Comparison of ENCODE assay signal across 1 cellular context in the genomic region with DNA sequence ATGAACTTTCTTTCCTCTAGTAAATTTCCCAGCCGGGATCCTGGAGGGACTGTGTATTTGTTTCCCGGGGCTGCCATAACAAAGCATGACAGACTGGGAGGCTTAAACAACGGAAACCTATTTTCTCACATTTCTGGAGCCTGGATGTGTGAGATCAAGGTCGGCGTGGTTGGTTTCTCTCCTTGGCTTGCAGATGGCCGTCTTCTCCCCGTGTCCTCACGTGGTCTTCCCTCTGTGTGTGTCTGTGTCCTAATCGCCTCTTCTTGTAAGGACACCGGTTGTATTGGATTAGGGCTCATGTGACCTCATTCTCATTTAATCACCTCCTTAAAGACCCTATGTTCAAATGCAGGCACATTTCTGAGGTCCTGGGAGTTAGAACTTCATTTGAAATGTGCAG.
TF ChIP-seq lines count a peak whose summit lies in the region.

No MANE protein-coding gene starts in this region.

TF ChIP-seq in H1, 55 proteins besides CTCF, POLR2A, EP300 and RAD21:
- TF ChIP-seq CREB1 (IDR thresholded peaks at IDR 0.05) (no peak), ZNF274 (IDR thresholded peaks at IDR 0.05; ENCODE audit: borderline replicate concordance, extremely low read depth, low read length) (no peak), PHF8 (conservative IDR thresholded peaks at IDR 0.05; ENCODE audit: low read depth, low read length) (no peak), BACH1 (IDR thresholded peaks at IDR 0.05; ENCODE audit: low read length) (no peak), TBP (IDR thresholded peaks at IDR 0.05; ENCODE audit: low read depth, low read length) (no peak), RXRA (IDR thresholded peaks at IDR 0.05; ENCODE audit: insufficient read depth, low read depth, low read length) (no peak), ASH2L (IDR thresholded peaks at IDR 0.05; ENCODE audit: low read length) (no peak), EZH2 (IDR thresholded peaks at IDR 0.05; ENCODE audit: low read depth, low read length, severe bottlenecking) (no peak), CTBP2 (IDR thresholded peaks at IDR 0.05; ENCODE audit: borderline replicate concordance, insufficient read depth, insufficient read length, low read length) (no peak), CBX8 (IDR thresholded peaks at IDR 0.05; ENCODE audit: borderline replicate concordance, low read depth, low read length) (no peak), SP2 (IDR thresholded peaks at IDR 0.05; ENCODE audit: low read length) (no peak)
- TF ChIP-seq, protein P1, sequence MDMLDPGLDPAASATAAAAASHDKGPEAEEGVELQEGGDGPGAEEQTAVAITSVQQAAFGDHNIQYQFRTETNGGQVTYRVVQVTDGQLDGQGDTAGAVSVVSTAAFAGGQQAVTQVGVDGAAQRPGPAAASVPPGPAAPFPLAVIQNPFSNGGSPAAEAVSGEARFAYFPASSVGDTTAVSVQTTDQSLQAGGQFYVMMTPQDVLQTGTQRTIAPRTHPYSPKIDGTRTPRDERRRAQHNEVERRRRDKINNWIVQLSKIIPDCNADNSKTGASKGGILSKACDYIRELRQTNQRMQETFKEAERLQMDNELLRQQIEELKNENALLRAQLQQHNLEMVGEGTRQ (IDR thresholded peaks at IDR 0.05; ENCODE audit: low read length) = no peak
- TF ChIP-seq, protein P2, sequence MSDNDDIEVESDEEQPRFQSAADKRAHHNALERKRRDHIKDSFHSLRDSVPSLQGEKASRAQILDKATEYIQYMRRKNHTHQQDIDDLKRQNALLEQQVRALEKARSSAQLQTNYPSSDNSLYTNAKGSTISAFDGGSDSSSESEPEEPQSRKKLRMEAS (IDR thresholded peaks at IDR 0.05) = no peak
TF ChIP-seq in H1: peak in this region for 0.
